Comparison of ENCODE assay signal across 14 cellular contexts in genomic region chr16:88764913-88765349, GRCh38. TPM values are rescaled to one million over a fixed set of nuclear protein-coding genes. Genes with fewer than 3 reads are reported as not detected.
DNase-seq lines count a peak whose midpoint lies in the region; ATAC-seq and TF ChIP-seq lines count a peak whose summit lies in the region.
"Had no signal": no experiment of that assay in that cellular context is flagged by ENCODE, and none has a peak within 500 bp of the region (broad histone marks: within the 10 kb centered on the region; RNA-seq: fewer than 3 reads in every experiment).

No MANE protein-coding gene starts in this region.

- H3K9me3 Mint-ChIP-seq in activated CD4-positive, alpha-beta T cell treated with anti-CD3 and anti-CD28 coated beads for 36 hours (ENCODE audit: low read depth): no peaks in the 10 kb centered on the region
- H3K9me3 Mint-ChIP-seq: CD8-positive, alpha-beta memory T cell; memory B cell had no signal

- H3K27me3 Mint-ChIP-seq in activated CD4-positive, alpha-beta T cell treated with anti-CD3 and anti-CD28 coated beads for 36 hours: no peaks in the 10 kb centered on the region
- H3K27me3 Mint-ChIP-seq: CD8-positive, alpha-beta memory T cell; memory B cell had no signal

- H4K20me1 ChIP-seq in hepatocyte (ENCODE audit: insufficient read depth, poor library complexity, severe bottlenecking): peaks cover 15% of the 10 kb centered on the region

- DNase-seq in ELF-1 (ENCODE audit: low read depth, low spot score) (peak; percentile 93), RPMI7951 (ENCODE audit: low read depth) (peak; percentile 45), hepatocyte (ENCODE audit: low spot score) (peak; percentile 83), renal cortical epithelial cell (ENCODE audit: low read depth) (peak; percentile 68), tibial nerve (ENCODE audit: low spot score in 2 of 2) (no peak), inferior parietal cortex (ENCODE audit: extremely low spot score) (no peak)
- no peak for DNase-seq in activated CD4-positive, alpha-beta T cell treated with anti-CD3 and anti-CD28 coated beads for 36 hours
- DNase-seq: CD8-positive, alpha-beta memory T cell; dorsolateral prefrontal cortex; stimulated activated CD4-positive, alpha-beta T cell treated with anti-CD3 and anti-CD28 coated beads, Interleukin-2, amount 100 ng/mL, for 48 hours; stimulated activated naive CD8-positive, alpha-beta T cell treated with anti-CD3 and anti-CD28 coated beads, Interleukin-15, Interleukin-2, amounts not matched to agents 100 U/mL and 50 U/mL, for 24 hours; T-helper 2 cell had no signal

- H2AFZ ChIP-seq in hepatocyte: no peak overlapping the region

- POLR2A ChIA-PET in activated CD4-positive, alpha-beta T cell treated with anti-CD3 and anti-CD28 coated beads for 36 hours (lab: Charles Lee): no interaction called here

- H3K4me3 ChIP-seq in hepatocyte (no peak overlapping the region), tibial nerve (no peak overlapping the region)
- H3K4me3 ChIP-seq: dorsolateral prefrontal cortex had no signal

- H3K36me3 ChIP-seq in hepatocyte (replicated peaks; ENCODE audit: insufficient read depth, low read depth): no peaks in the 10 kb centered on the region
- H3K36me3 ChIP-seq in tibial nerve: peaks cover 0 to 16% (median 0%) of the 10 kb centered on the region in 3 donors

- peaks cover 20% of the 10 kb centered on the region for H3K4me1 Mint-ChIP-seq in activated CD4-positive, alpha-beta T cell treated with anti-CD3 and anti-CD28 coated beads for 36 hours

- no peak overlapping the region for H3K27ac Mint-ChIP-seq in activated CD4-positive, alpha-beta T cell treated with anti-CD3 and anti-CD28 coated beads for 36 hours
- H3K27ac Mint-ChIP-seq: memory B cell had no signal

- TF ChIP-seq EP300 in tibial nerve (IDR thresholded peaks at IDR 0.05): no peak

- WGBS in hepatocyte (ENCODE audit: low lambda C conversion rate, missing lambda C conversion rate): 47% methylated on average over 8 of the region's 9 CpGs
- whole genome bisulfite sequencing in tibial nerve, 2 donors: 75 to 86% methylated on average over 4 to 9 of the region's 9 CpGs

- H3K4me2 ChIP-seq in hepatocyte: peak overlapping the region; percentile 8

- H3K9me3 ChIP-seq in hepatocyte (ENCODE audit: low read depth) (no peaks in the 10 kb centered on the region), tibial nerve (no peaks in the 10 kb centered on the region)

- H3K27me3 ChIP-seq in hepatocyte (no peaks in the 10 kb centered on the region), tibial nerve (no peaks in the 10 kb centered on the region)
- H3K27me3 ChIP-seq: dorsolateral prefrontal cortex had no signal

- no peak for ATAC-seq in activated CD4-positive, alpha-beta T cell treated with anti-CD3 and anti-CD28 coated beads for 36 hours
- no peak for ATAC-seq in GM19324 (IDR thresholded peaks at IDR 0.05; ENCODE audit: low FRiP score, unreplicated experiment)
- ATAC-seq: stimulated activated naive CD8-positive, alpha-beta T cell treated with anti-CD3 and anti-CD28 coated beads, Interleukin-15, Interleukin-2, amounts not matched to agents 100 U/mL and 50 U/mL, for 24 hours had no signal

- TF ChIP-seq CTCF in hepatocyte (IDR thresholded peaks at IDR 0.05; ENCODE audit: poor library complexity) (no peak), tibial nerve (IDR thresholded peaks at IDR 0.05) (no peak)

- H3K4me1 ChIP-seq in hepatocyte (ENCODE audit: insufficient read depth) (peaks cover 47% of the 10 kb centered on the region), tibial nerve (peaks cover 0 to 82% (median 35%) of the 10 kb centered on the region in 4 donors)

- H3K4me3 Mint-ChIP-seq in activated CD4-positive, alpha-beta T cell treated with anti-CD3 and anti-CD28 coated beads for 36 hours: no peak overlapping the region
- H3K4me3 Mint-ChIP-seq: CD8-positive, alpha-beta memory T cell; memory B cell had no signal

- CTCF ChIA-PET in activated CD4-positive, alpha-beta T cell treated with anti-CD3 and anti-CD28 coated beads for 36 hours (lab: Charles Lee): interaction anchor here (1.3 kb wide), 1 partner anchor 9 kb away, joined by 3 read pairs; no protein-coding TSS in a partner anchor

- H3K9me2 ChIP-seq in hepatocyte (replicated peaks; ENCODE audit: insufficient read depth): no peaks in the 10 kb centered on the region

- peaks cover 56% of the 10 kb centered on the region for H3K79me2 ChIP-seq in hepatocyte

- peak overlapping the region; percentile 67 for H3K27ac ChIP-seq in hepatocyte
- no peak overlapping the region for H3K27ac ChIP-seq in tibial nerve
- H3K27ac ChIP-seq: dorsolateral prefrontal cortex had no signal

- TF ChIP-seq POLR2A in tibial nerve (IDR thresholded peaks at IDR 0.05): no peak

- H3K36me3 Mint-ChIP-seq in activated CD4-positive, alpha-beta T cell treated with anti-CD3 and anti-CD28 coated beads for 36 hours (ENCODE audit: low read depth): no peaks in the 10 kb centered on the region

- intact Hi-C loops in activated CD4-positive, alpha-beta T cell treated with anti-CD3 and anti-CD28 coated beads for 36 hours (cut with DNase I, micrococcal nuclease): no loop called here

RNA-seq across cellular contexts. Expression of gene PIEZO1, which starts 20.1 kb away (rescaled TPM):
- 76.4 and 91.5 TPM in 2 replicates for total RNA-seq in RPMI7951 (2014; rRNA removed; shearing (Covaris generic))
- total RNA-seq in hepatocyte: 47.0 and 77.0 TPM in 2 replicates
- 70.6 and 87.9 TPM in 2 replicates for polyA plus RNA-seq in hepatocyte
- 147 and 282 TPM in 2 replicates for total RNA-seq in renal cortical epithelial cell
- total RNA-seq in tibial nerve: 100 to 1,000 TPM in 3 of 4 donors, 10 to 100 TPM in 1; 90.5 to 309 (median 165) TPM
- 100 to 1,000 TPM; 105 to 126 TPM for total RNA-seq in activated CD4-positive, alpha-beta T cell treated with anti-CD3 and anti-CD28 coated beads for 36 hours

RNA-seq across cellular contexts. Expression of gene CDT1, which starts 38.7 kb away (rescaled TPM):
- total RNA-seq in RPMI7951 (2014; rRNA removed; shearing (Covaris generic)): 32.2 and 35.2 TPM in 2 replicates
- total RNA-seq in hepatocyte (5.2 and 6.9 TPM in 2 replicates), renal cortical epithelial cell (1.1 and 7.6 TPM in 2 replicates), tibial nerve (1 to 10 TPM in 2 of 4 donors, under 1 TPM in 1, not detected in 1; 0.44 to 1.5 (median 1.4) TPM)
- polyA plus RNA-seq in hepatocyte: 5.1 and 6.8 TPM in 2 replicates
- 100 to 1,000 TPM; 136 to 182 TPM for total RNA-seq in activated CD4-positive, alpha-beta T cell treated with anti-CD3 and anti-CD28 coated beads for 36 hours

RNA-seq across cellular contexts. Expression of gene APRT, which starts 46.8 kb away (rescaled TPM):
- 122 and 184 TPM in 2 replicates for total RNA-seq in RPMI7951 (2014; rRNA removed; shearing (Covaris generic))
- 101 and 119 TPM in 2 replicates for total RNA-seq in hepatocyte
- polyA plus RNA-seq in hepatocyte: 237 and 273 TPM in 2 replicates
- total RNA-seq in renal cortical epithelial cell: 55.4 and 98.3 TPM in 2 replicates
- 100 to 1,000 TPM in 2 of 4 donors, 10 to 100 TPM in 2; 83.4 to 157 (median 106) TPM for total RNA-seq in tibial nerve
- 100 to 1,000 TPM; 105 to 179 TPM for total RNA-seq in activated CD4-positive, alpha-beta T cell treated with anti-CD3 and anti-CD28 coated beads for 36 hours

RNA-seq across cellular contexts. Expression of gene CTU2, which starts 58.6 kb away (rescaled TPM):
- total RNA-seq in RPMI7951 (2014; rRNA removed; shearing (Covaris generic)): 13.2 and 13.4 TPM in 2 replicates
- total RNA-seq in hepatocyte (5.9 and 8.9 TPM in 2 replicates), renal cortical epithelial cell (5.6 and 11.1 TPM in 2 replicates), tibial nerve (10 to 100 TPM; 12.3 to 22.5 (median 12.5) TPM)
- polyA plus RNA-seq in hepatocyte: 19.5 and 21.2 TPM in 2 replicates
- total RNA-seq in activated CD4-positive, alpha-beta T cell treated with anti-CD3 and anti-CD28 coated beads for 36 hours: 10 to 100 TPM; 29.6 to 36.2 TPM

RNA-seq across cellular contexts. Expression of gene RNF166, which starts 58.7 kb away (rescaled TPM):
- total RNA-seq in RPMI7951 (2014; rRNA removed; shearing (Covaris generic)): 10.6 and 16.0 TPM in 2 replicates
- total RNA-seq in hepatocyte (10.1 and 14.0 TPM in 2 replicates), renal cortical epithelial cell (8.4 and 9.7 TPM in 2 replicates), tibial nerve (10 to 100 TPM; 36.5 to 56.7 (median 43.5) TPM)
- 14.3 and 16.8 TPM in 2 replicates for polyA plus RNA-seq in hepatocyte
- total RNA-seq in activated CD4-positive, alpha-beta T cell treated with anti-CD3 and anti-CD28 coated beads for 36 hours: 10 to 100 TPM; 44.0 to 49.7 TPM

Comparison
In these comparisons a context has a peak if more than half of its experiments do, and no peak if none do; other contexts are left out.
1. DNase-seq: peak in ELF-1 (single experiment), RPMI7951 (single experiment), hepatocyte (single experiment) and renal cortical epithelial cell (single experiment); none in tibial nerve (0 of 2), inferior parietal cortex (single experiment) and activated CD4-positive, alpha-beta T cell treated with anti-CD3 and anti-CD28 coated beads for 36 hours (single experiment).